Comparison of ENCODE assay signal across 11 cellular contexts in genomic region chr5:34687269-34688011, GRCh38. TPM values are rescaled to one million over a fixed set of nuclear protein-coding genes. Genes with fewer than 3 reads are reported as not detected.
DNase-seq lines count a peak whose midpoint lies in the region; ATAC-seq and TF ChIP-seq lines count a peak whose summit lies in the region.
"Had no signal": no experiment of that assay in that cellular context is flagged by ENCODE, and none has a peak within 500 bp of the region (broad histone marks: within the 10 kb centered on the region; RNA-seq: fewer than 3 reads in every experiment).

No MANE protein-coding gene starts in this region.

- H3K27ac Mint-ChIP-seq in progenitor cell of endocrine pancreas: peak overlapping the region; percentile 98
- H3K27ac Mint-ChIP-seq in activated T-cell treated with anti-CD3 and anti-CD28 coated beads, Interleukin-2, amount 50 U/mL, for 72 hours: no peak overlapping the region
- no peak overlapping the region for H3K27ac Mint-ChIP-seq in T-helper 2 cell treated with Interferon-gamma antibody and Interleukin-4, amounts not matched to agents 5 μg/mL and 100 μg/mL, for 36 hours
- H3K27ac Mint-ChIP-seq: CD8-positive, alpha-beta T cell had no signal

- peaks cover 67% of the 10 kb centered on the region for H3K4me1 Mint-ChIP-seq in progenitor cell of endocrine pancreas (ENCODE audit: low read depth)
- peaks cover 21% of the 10 kb centered on the region for H3K4me1 Mint-ChIP-seq in activated T-cell treated with anti-CD3 and anti-CD28 coated beads, Interleukin-2, amount 50 U/mL, for 72 hours (ENCODE audit: low read depth)
- H3K4me1 Mint-ChIP-seq in T-helper 2 cell treated with Interferon-gamma antibody and Interleukin-4, amounts not matched to agents 5 μg/mL and 100 μg/mL, for 36 hours (ENCODE audit: low read depth): no peaks in the 10 kb centered on the region

- H3K27me3 Mint-ChIP-seq in progenitor cell of endocrine pancreas: no peaks in the 10 kb centered on the region
- peaks cover 5% of the 10 kb centered on the region for H3K27me3 Mint-ChIP-seq in activated T-cell treated with anti-CD3 and anti-CD28 coated beads, Interleukin-2, amount 50 U/mL, for 72 hours (ENCODE audit: low read depth)
- no peaks in the 10 kb centered on the region for H3K27me3 Mint-ChIP-seq in T-helper 2 cell treated with Interferon-gamma antibody and Interleukin-4, amounts not matched to agents 5 μg/mL and 100 μg/mL, for 36 hours (ENCODE audit: low read depth)

- H3K4me3 Mint-ChIP-seq in progenitor cell of endocrine pancreas (ENCODE audit: low read depth): peak overlapping the region; percentile 28
- H3K4me3 Mint-ChIP-seq in activated T-cell treated with anti-CD3 and anti-CD28 coated beads, Interleukin-2, amount 50 U/mL, for 72 hours: no peak overlapping the region
- no peak overlapping the region for H3K4me3 Mint-ChIP-seq in T-helper 2 cell treated with Interferon-gamma antibody and Interleukin-4, amounts not matched to agents 5 μg/mL and 100 μg/mL, for 36 hours
- H3K4me3 Mint-ChIP-seq: CD8-positive, alpha-beta T cell had no signal

- peak overlapping the region; percentile 19 for H3K4me3 ChIP-seq in fibroblast of the aortic adventitia (ENCODE audit: low read depth, low read length)
- H3K4me3 ChIP-seq: SJCRH30 had no signal

- H3K9me3 Mint-ChIP-seq in progenitor cell of endocrine pancreas (ENCODE audit: low read depth): no peaks in the 10 kb centered on the region
- H3K9me3 Mint-ChIP-seq in activated T-cell treated with anti-CD3 and anti-CD28 coated beads, Interleukin-2, amount 50 U/mL, for 72 hours: no peaks in the 10 kb centered on the region
- no peaks in the 10 kb centered on the region for H3K9me3 Mint-ChIP-seq in T-helper 2 cell treated with Interferon-gamma antibody and Interleukin-4, amounts not matched to agents 5 μg/mL and 100 μg/mL, for 36 hours
- H3K9me3 Mint-ChIP-seq: CD8-positive, alpha-beta T cell had no signal

- H3K36me3 Mint-ChIP-seq in progenitor cell of endocrine pancreas (ENCODE audit: insufficient read depth): peaks cover 18% of the 10 kb centered on the region
- H3K36me3 Mint-ChIP-seq in activated T-cell treated with anti-CD3 and anti-CD28 coated beads, Interleukin-2, amount 50 U/mL, for 72 hours (ENCODE audit: insufficient read depth in 2 of 2): no peaks in the 10 kb centered on the region
- no peaks in the 10 kb centered on the region for H3K36me3 Mint-ChIP-seq in T-helper 2 cell treated with Interferon-gamma antibody and Interleukin-4, amounts not matched to agents 5 μg/mL and 100 μg/mL, for 36 hours (ENCODE audit: low read depth)
- H3K36me3 Mint-ChIP-seq: CD8-positive, alpha-beta T cell had no signal

- ATAC-seq in activated T-cell treated with anti-CD3 and anti-CD28 coated beads, Interleukin-2, amount 50 U/mL, for 72 hours (replicated peaks in 1 of 2): no peak
- ATAC-seq in HG03045 (IDR thresholded peaks at IDR 0.05; ENCODE audit: unreplicated experiment): no peak
- ATAC-seq: CD8-positive, alpha-beta T cell had no signal

- TF ChIP-seq CTCF in fibroblast of the aortic adventitia (IDR thresholded peaks at IDR 0.05; ENCODE audit: insufficient read depth, low read length): no peak
- no peak for TF ChIP-seq CTCF in progenitor cell of endocrine pancreas (IDR thresholded peaks at IDR 0.05; ENCODE audit: unreplicated experiment)

- peak; percentile 92 for DNase-seq in EH (ENCODE audit: low read depth)
- peak; percentile 72 for DNase-seq in RPMI7951 (ENCODE audit: low read depth)
- DNase-seq in fibroblast of the aortic adventitia (ENCODE audit: low read depth): peak; percentile 93
- DNase-seq in progenitor cell of endocrine pancreas (ENCODE audit: low spot score, unreplicated experiment): no peak
- no peak for DNase-seq in NCI-H2107 (lab: John Stamatoyannopoulos, UW)
- DNase-seq in activated T-cell treated with anti-CD3 and anti-CD28 coated beads, Interleukin-2, amount 50 U/mL, for 72 hours: no peak
- DNase-seq in T-helper 2 cell treated with Interferon-gamma antibody and Interleukin-4, amounts not matched to agents 5 μg/mL and 100 μg/mL, for 36 hours (ENCODE audit: low spot score): no peak
- DNase-seq: activated CD4-positive, alpha-beta T cell treated with anti-CD3 and anti-CD28 coated beads, Interleukin-2, amount 50 U/mL, for 48 hours; CD8-positive, alpha-beta T cell had no signal

RNA-seq across cellular contexts. Expression of gene RAI14, which starts 31.3 kb away (rescaled TPM):
- total RNA-seq in RPMI7951 (2014; rRNA removed; shearing (Covaris generic)): 31.3 and 36.8 TPM in 2 replicates
- total RNA-seq in fibroblast of the aortic adventitia (ENCODE audit: low replicate concordance) (85.9 and 100 TPM in 2 replicates), progenitor cell of endocrine pancreas (116 and 121 TPM in 2 replicates)
- total RNA-seq in activated T-cell treated with anti-CD3 and anti-CD28 coated beads, Interleukin-2, amount 50 U/mL, for 72 hours: 1 to 10 TPM in 1 of 2 donors, under 1 TPM in 1; 0.67 to 1.5 TPM
- total RNA-seq: CD8-positive, alpha-beta T cell had no signal

Comparison
In these comparisons a context has a peak if more than half of its experiments do, and no peak if none do; other contexts are left out.
1. DNase-seq: peak in EH (single experiment), RPMI7951 (single experiment) and fibroblast of the aortic adventitia (single experiment); none in progenitor cell of endocrine pancreas (single experiment), NCI-H2107 (single experiment), activated T-cell treated with anti-CD3 and anti-CD28 coated beads, Interleukin-2, amount 50 U/mL, for 72 hours (0 of 2) and T-helper 2 cell treated with Interferon-gamma antibody and Interleukin-4, amounts not matched to agents 5 μg/mL and 100 μg/mL, for 36 hours (single experiment).
2. RNA of gene RAI14, which starts 31.3 kb away (total RNA-seq): 116 to 121 TPM in progenitor cell of endocrine pancreas, 85.9 to 100 TPM in fibroblast of the aortic adventitia and 31.3 to 36.8 TPM in RPMI7951; 0.67 to 1.5 TPM in activated T-cell treated with anti-CD3 and anti-CD28 coated beads, Interleukin-2, amount 50 U/mL, for 72 hours; every median in the first group is over 10 times any median in the second.